In the genomic region with DNA sequence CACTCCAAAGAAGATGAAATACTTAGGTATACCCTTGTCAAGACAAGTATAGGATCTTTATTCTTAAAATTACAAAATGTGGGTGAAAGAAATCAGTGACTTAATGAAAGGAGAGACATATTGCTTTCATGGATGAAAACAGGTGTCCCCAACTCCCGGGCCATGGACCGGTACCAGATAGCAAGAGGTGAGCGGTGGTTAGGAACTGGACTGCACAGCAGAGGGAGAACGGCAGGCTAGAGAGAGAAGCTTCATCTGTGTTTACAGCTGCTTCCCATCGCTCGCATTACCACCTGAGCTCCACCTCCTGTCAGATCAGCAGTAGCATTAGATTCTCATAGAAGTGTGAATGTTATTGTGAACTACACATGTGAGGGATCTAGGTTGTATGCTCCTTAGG, we compare ENCODE assay signal across 19 cellular contexts.
DNase-seq lines count a peak whose midpoint lies in the region; ATAC-seq and TF ChIP-seq lines count a peak whose summit lies in the region.
"Had no signal": no experiment of that assay in that cellular context is flagged by ENCODE, and none has a peak within 500 bp of the region (broad histone marks: within the 10 kb centered on the region; RNA-seq: fewer than 3 reads in every experiment).

No MANE protein-coding gene starts in this region.

- H3K4me3 ChIP-seq in right atrium auricular region (no peak overlapping the region), right cardiac atrium (ENCODE audit: low read length) (no peak overlapping the region)
- H3K4me3 ChIP-seq: A549; BLaER1 treated with 17β-estradiol and CSF1 and Interleukin-3, amounts not matched to agents 10 nM and 100 nM; GM12878 had no signal

- 89% methylated on average over 6 of the region's 6 CpGs for WGBS in right cardiac atrium

- H3K27ac Mint-ChIP-seq in osteocyte (ENCODE audit: unreplicated experiment), result no peak overlapping the region
- H3K27ac Mint-ChIP-seq: B cell; CD4-positive, alpha-beta T cell; CD8-positive, alpha-beta T cell had no signal

- H3K9me3 Mint-ChIP-seq in osteocyte (ENCODE audit: unreplicated experiment), result peaks cover 22% of the 10 kb centered on the region

- ATAC-seq in right cardiac atrium (no peak), HG02840 (IDR thresholded peaks at IDR 0.05; ENCODE audit: low FRiP score, unreplicated experiment) (no peak), GM19023 (IDR thresholded peaks at IDR 0.05; ENCODE audit: unreplicated experiment) (no peak)
- ATAC-seq: A549; CD8-positive, alpha-beta T cell; GM12878 had no signal

- DNase-seq in right atrium auricular region (ENCODE audit: low spot score) (peak; percentile 23), right cardiac atrium (no peak), ecto neural progenitor cell (ENCODE audit: low spot score) (peak; percentile 13), osteocyte (ENCODE audit: extremely low spot score, unreplicated experiment) (peak; percentile 27)
- DNase-seq: AML-193; Caco-2; Calu3; CD4-positive, alpha-beta T cell; CD8-positive, alpha-beta T cell; DMS79 treated with DMSO at 0.1 percent for 48 hours; GDM1 had no signal

- H3K9me3 ChIP-seq in right atrium auricular region (no peaks in the 10 kb centered on the region), right cardiac atrium (ENCODE audit: control insufficient read depth, low read length) (no peaks in the 10 kb centered on the region)
- H3K9me3 ChIP-seq: A549; BLaER1 treated with 17β-estradiol and CSF1 and Interleukin-3, amounts not matched to agents 10 nM and 100 nM had no signal

- H3K4me3 Mint-ChIP-seq in osteocyte (ENCODE audit: unreplicated experiment), result no peak overlapping the region
- H3K4me3 Mint-ChIP-seq: B cell; CD4-positive, alpha-beta T cell; CD8-positive, alpha-beta T cell had no signal

- H3K4me1 ChIP-seq in right atrium auricular region (no peaks in the 10 kb centered on the region), right cardiac atrium (ENCODE audit: control insufficient read depth, insufficient read depth, low read length) (no peaks in the 10 kb centered on the region)
- H3K4me1 ChIP-seq: A549; BLaER1 treated with 17β-estradiol and CSF1 and Interleukin-3, amounts not matched to agents 10 nM and 100 nM; Caco-2 had no signal

- no peaks in the 10 kb centered on the region for H3K27me3 ChIP-seq in right atrium auricular region
- no peaks in the 10 kb centered on the region for H3K27me3 ChIP-seq in right cardiac atrium (ENCODE audit: control insufficient read depth, insufficient read depth)
- H3K27me3 ChIP-seq: BLaER1 treated with 17β-estradiol and CSF1 and Interleukin-3, amounts not matched to agents 10 nM and 100 nM had no signal

- H3K27ac ChIP-seq in right atrium auricular region (no peak overlapping the region), right cardiac atrium (ENCODE audit: low read length) (no peak overlapping the region)
- H3K27ac ChIP-seq: 22Rv1; A549; BLaER1 treated with 17β-estradiol and CSF1 and Interleukin-3, amounts not matched to agents 10 nM and 100 nM; C4-2B had no signal

- intact Hi-C loops in right cardiac atrium (cut with DNase I), result no loop called here

- no peak for TF ChIP-seq CTCF in right atrium auricular region (IDR thresholded peaks at IDR 0.05)
- no peak for TF ChIP-seq CTCF in osteocyte (IDR thresholded peaks at IDR 0.05)

- H3K36me3 Mint-ChIP-seq in osteocyte (ENCODE audit: unreplicated experiment), result no peaks in the 10 kb centered on the region
- H3K36me3 Mint-ChIP-seq: CD8-positive, alpha-beta T cell had no signal

- H3K27me3 Mint-ChIP-seq in osteocyte (ENCODE audit: unreplicated experiment), result no peaks in the 10 kb centered on the region
- H3K27me3 Mint-ChIP-seq: B cell; CD4-positive, alpha-beta T cell had no signal

- H3K36me3 ChIP-seq in right atrium auricular region, result no peaks in the 10 kb centered on the region
- H3K36me3 ChIP-seq: BLaER1 treated with 17β-estradiol and CSF1 and Interleukin-3, amounts not matched to agents 10 nM and 100 nM had no signal

- H3K4me1 Mint-ChIP-seq in osteocyte (ENCODE audit: unreplicated experiment), result no peaks in the 10 kb centered on the region
- H3K4me1 Mint-ChIP-seq: B cell had no signal

Comparison
In these comparisons a context has a peak if more than half of its experiments do, and no peak if none do; other contexts are left out.
1. DNase-seq: peak in right atrium auricular region (single experiment), ecto neural progenitor cell (single experiment) and osteocyte (single experiment); none in right cardiac atrium (0 of 3).